In the genomic region with DNA sequence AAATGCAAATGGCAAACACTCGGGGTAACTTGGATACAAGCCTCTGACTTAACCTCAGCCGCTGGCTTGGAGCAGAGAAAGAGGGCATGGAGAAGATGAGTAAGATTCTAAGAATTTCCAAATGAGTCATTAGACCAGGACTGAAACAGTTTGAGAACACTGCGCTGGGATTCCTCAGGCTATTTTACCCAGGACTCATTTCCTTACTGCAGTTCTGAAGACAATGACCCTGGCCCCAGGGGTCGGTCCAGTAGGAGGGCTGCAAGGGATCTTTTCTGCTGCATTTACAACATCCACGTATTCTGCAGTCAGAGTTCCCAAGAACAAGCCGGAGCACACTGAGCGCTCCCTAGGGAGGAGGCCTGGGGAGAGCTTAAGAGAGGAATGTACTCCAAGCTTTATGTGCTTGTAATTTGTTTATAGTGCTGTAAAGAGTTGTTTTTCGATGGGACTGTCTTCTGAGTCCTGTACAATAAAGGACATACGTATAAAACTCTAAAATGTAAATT, we compare ENCODE assay signal across 9 cellular contexts. TPM values are rescaled to one million over a fixed set of nuclear protein-coding genes. Genes with fewer than 3 reads are reported as not detected.
A peak's percentile ranks its signal among the peaks of the same experiment; 100 is the strongest.
DNase-seq lines count a peak whose midpoint lies in the region; ATAC-seq lines count a peak whose summit lies in the region.
"Had no signal": no experiment of that assay in that cellular context is flagged by ENCODE, and none has a peak within 500 bp of the region (broad histone marks: within the 10 kb centered on the region; RNA-seq: fewer than 3 reads in every experiment).

No MANE protein-coding gene starts in this region.

- ATAC-seq in stimulated activated naive CD8-positive, alpha-beta T cell treated with anti-CD3 and anti-CD28 coated beads, Interleukin-15, Interleukin-2, amounts not matched to agents 100 U/mL and 50 U/mL, for 24 hours: no peak

- H3K36me3 ChIP-seq in ES-I3 (ENCODE audit: insufficient read depth, low read length): no peaks in the 10 kb centered on the region

- H3K4me1 ChIP-seq in ES-I3 (ENCODE audit: insufficient read depth, low read length): peaks cover 71% of the 10 kb centered on the region

- peak overlapping the region; percentile 34 for H3K9ac ChIP-seq in ES-I3 (ENCODE audit: low read depth, low read length)

- H3K9me3 ChIP-seq in ES-I3 (ENCODE audit: control insufficient read depth, insufficient read depth, low read length): no peaks in the 10 kb centered on the region

- DNase-seq in SK-MEL-5 (ENCODE audit: low read depth, low spot score) (peak; percentile 77), globus pallidus (ENCODE audit: low spot score) (peak; percentile 3), putamen (ENCODE audit: low spot score) (peak; percentile 19), NCI-H446 treated with DMSO at 0.1 percent for 48 hours (lab: John Stamatoyannopoulos, UW) (no peak), DMS114 treated with DMSO at 0.1 percent for 48 hours (lab: John Stamatoyannopoulos, UW; ENCODE audit: unreplicated experiment) (no peak), OCI-M2 (lab: John Stamatoyannopoulos, UW; ENCODE audit: unreplicated experiment) (no peak)
- DNase-seq in stimulated activated naive CD8-positive, alpha-beta T cell treated with anti-CD3 and anti-CD28 coated beads, Interleukin-15, Interleukin-2, amounts not matched to agents 100 U/mL and 50 U/mL, for 24 hours: no peak
- DNase-seq: stimulated activated CD4-positive, alpha-beta T cell treated with anti-CD3 and anti-CD28 coated beads, Interleukin-2, amount 100 ng/mL, for 24 hours had no signal

- in situ Hi-C loops in SK-MEL-5 (cut with HindIII; ENCODE audit: low pct_unique_long_range_greater_than_20kb, low sequenced_read_pairs): no loop called here

RNA-seq across cellular contexts. Expression of a gene that starts 27.3 kb away (rescaled TPM):
- 45.8 and 49.8 TPM in 2 replicates for total RNA-seq in SK-MEL-5 (2014; rRNA removed; shearing (Covaris generic))
- polyA plus RNA-seq in SK-MEL-5 (2015; cell fraction: cytosol; rRNA removed): 79.8 and 87.2 TPM in 2 replicates
- polyA plus RNA-seq in SK-MEL-5 (2015; cell fraction: nucleus; rRNA removed): 83.2 and 116 TPM in 2 replicates

Comparison
In these comparisons a context has a peak if more than half of its experiments do, and no peak if none do; other contexts are left out.
1. DNase-seq: peak in SK-MEL-5 (single experiment), globus pallidus (single experiment) and putamen (single experiment); none in NCI-H446 treated with DMSO at 0.1 percent for 48 hours (single experiment), DMS114 treated with DMSO at 0.1 percent for 48 hours (single experiment), OCI-M2 (single experiment) and stimulated activated naive CD8-positive, alpha-beta T cell treated with anti-CD3 and anti-CD28 coated beads, Interleukin-15, Interleukin-2, amounts not matched to agents 100 U/mL and 50 U/mL, for 24 hours (single experiment).